ENCODE assay signal across 27 cellular contexts in genomic region chr4:52144303-52144849, GRCh38.
"Had no signal": no experiment of that assay in that cellular context is flagged by ENCODE, and none has a peak within 500 bp of the region (broad histone marks: within the 10 kb centered on the region; RNA-seq: fewer than 3 reads in every experiment).

No MANE protein-coding gene starts in this region.

- H3K4me1 ChIP-seq: Peyer's patch had no signal

- DNase-seq: activated CD4-positive, alpha-beta memory T cell treated with anti-CD3 and anti-CD28 coated beads for 36 hours; activated CD4-positive, alpha-beta T cell treated with anti-CD3 and anti-CD28 coated beads, Interleukin-2, amount 10 ng/mL, durations not matched to agents 7 days and 5 days; activated CD4-positive, CD25-positive, alpha-beta regulatory T cell; activated CD8-positive, alpha-beta memory T cell treated with anti-CD3 and anti-CD28 coated beads for 24 hours; activated effector memory CD4-positive, alpha-beta T cell treated with anti-CD3 and anti-CD28 coated beads, Interleukin-2, amount 50 U/mL, for 16 hours; activated naive CD4-positive, alpha-beta T cell treated with Interleukin-2 at 50 U/mL for 16 hours; activated naive CD8-positive, alpha-beta T cell treated with anti-CD3 and anti-CD28 coated beads, Interleukin-2, amount 50 U/mL, for 24 hours; activated T-cell treated with anti-CD3 and anti-CD28 coated beads, Interleukin-2, amount 50 U/mL, for 4 hours; amniotic stem cell; brain microvascular endothelial cell; Karpas-422; MM.1S; NCI-H1092; NCI-H1417; NCI-H1694; NCI-H2029; NCI-H510A treated with DMSO at 0.1 percent for 48 hours; NCI-H69; NK-92 treated with Interleukin-12 subunit alpha and Interleukin-12 subunit beta, amount 100 ng/mL, for 24 hours; Peyer's patch; SHP77; T-helper 17 cell; T-helper 9 cell had no signal

- H3K4me1 Mint-ChIP-seq: activated CD4-positive, alpha-beta T cell treated with anti-CD3 and anti-CD28 coated beads, Interleukin-2, amount 10 ng/mL, durations not matched to agents 7 days and 5 days; activated naive CD8-positive, alpha-beta T cell treated with anti-CD3 and anti-CD28 coated beads, Interleukin-2, amount 50 U/mL, for 24 hours; T-helper 17 cell had no signal

- H3K9me3 Mint-ChIP-seq: activated CD4-positive, alpha-beta memory T cell treated with anti-CD3 and anti-CD28 coated beads for 36 hours; activated naive CD8-positive, alpha-beta T cell treated with anti-CD3 and anti-CD28 coated beads, Interleukin-2, amount 50 U/mL, for 24 hours had no signal

- H3K4me3 Mint-ChIP-seq: activated CD4-positive, alpha-beta memory T cell treated with anti-CD3 and anti-CD28 coated beads for 36 hours; activated CD4-positive, alpha-beta T cell treated with anti-CD3 and anti-CD28 coated beads, Interleukin-2, amount 10 ng/mL, durations not matched to agents 7 days and 5 days; activated naive CD8-positive, alpha-beta T cell treated with anti-CD3 and anti-CD28 coated beads, Interleukin-2, amount 50 U/mL, for 24 hours; activated T-cell treated with anti-CD3 and anti-CD28 coated beads, Interleukin-2, amount 50 U/mL, for 4 hours; T-helper 17 cell had no signal

- H3K27me3 ChIP-seq: brain microvascular endothelial cell, cardiac muscle cell, Peyer's patch had no signal

- ATAC-seq: activated naive CD4-positive, alpha-beta T cell treated with anti-CD3 and anti-CD28 coated beads, Interleukin-2, amount 50 U/mL, for 72 hours; activated naive CD8-positive, alpha-beta T cell treated with anti-CD3 and anti-CD28 coated beads, Interleukin-2, amount 50 U/mL, for 24 hours; activated T-cell treated with anti-CD3 and anti-CD28 coated beads, Interleukin-2, amount 50 U/mL, for 4 hours; K562; T-helper 17 cell had no signal

- H3K27ac Mint-ChIP-seq: activated CD4-positive, alpha-beta memory T cell treated with anti-CD3 and anti-CD28 coated beads for 36 hours; activated CD4-positive, alpha-beta T cell treated with anti-CD3 and anti-CD28 coated beads, Interleukin-2, amount 10 ng/mL, durations not matched to agents 7 days and 5 days; activated naive CD4-positive, alpha-beta T cell treated with anti-CD3 and anti-CD28 coated beads, Interleukin-2, amount 50 U/mL, for 72 hours; activated naive CD8-positive, alpha-beta T cell treated with anti-CD3 and anti-CD28 coated beads, Interleukin-2, amount 50 U/mL, for 24 hours; T-helper 17 cell had no signal

- H3K4me3 ChIP-seq: cardiac muscle cell, K562, Peyer's patch had no signal

- H3K27me3 Mint-ChIP-seq: activated CD4-positive, alpha-beta memory T cell treated with anti-CD3 and anti-CD28 coated beads for 36 hours; activated CD4-positive, alpha-beta T cell treated with anti-CD3 and anti-CD28 coated beads, Interleukin-2, amount 10 ng/mL, durations not matched to agents 7 days and 5 days; activated naive CD8-positive, alpha-beta T cell treated with anti-CD3 and anti-CD28 coated beads, Interleukin-2, amount 50 U/mL, for 24 hours; T-helper 17 cell had no signal

- H3K27ac ChIP-seq: brain microvascular endothelial cell, cardiac muscle cell, Peyer's patch, RWPE1 had no signal

- H3K36me3 Mint-ChIP-seq: activated CD4-positive, alpha-beta memory T cell treated with anti-CD3 and anti-CD28 coated beads for 36 hours; activated naive CD4-positive, alpha-beta T cell treated with anti-CD3 and anti-CD28 coated beads, Interleukin-2, amount 50 U/mL, for 72 hours had no signal

- H3K9me3 ChIP-seq: Peyer's patch had no signal

- H3K36me3 ChIP-seq: brain microvascular endothelial cell, cardiac muscle cell, Peyer's patch had no signal
